Comparison of ENCODE assay signal across 18 cellular contexts in genomic region chr20:56710577-56711465, GRCh38.
DNase-seq lines count a peak whose midpoint lies in the region; ATAC-seq, FAIRE-seq and TF ChIP-seq lines count a peak whose summit lies in the region.
"Had no signal": no experiment of that assay in that cellular context is flagged by ENCODE, and none has a peak within 500 bp of the region (broad histone marks: within the 10 kb centered on the region; RNA-seq: fewer than 3 reads in every experiment).

No MANE protein-coding gene starts in this region.

- H2AFZ ChIP-seq in neural progenitor cell (replicated peaks) = no peak overlapping the region

- H3F3A ChIP-seq in neural progenitor cell (ENCODE audit: low read depth) = peaks cover 6% of the 10 kb centered on the region

- no peaks in the 10 kb centered on the region for H3K79me2 ChIP-seq in neural progenitor cell (ENCODE audit: low read depth)

- H3K27ac ChIP-seq in Panc1 (ENCODE audit: low read length) (no peak overlapping the region), epithelial cell of prostate (peak overlapping the region; percentile 12), neural progenitor cell (no peak overlapping the region), endodermal cell (ENCODE audit: low read depth, low read length) (no peak overlapping the region)
- H3K27ac ChIP-seq: transverse colon had no signal

- H3K36me3 ChIP-seq in Panc1 (ENCODE audit: control insufficient read depth, insufficient read depth, low read length) (no peaks in the 10 kb centered on the region), neural progenitor cell (no peaks in the 10 kb centered on the region), endodermal cell (ENCODE audit: control insufficient read depth, insufficient read depth, low read length) (no peaks in the 10 kb centered on the region)
- H3K36me3 ChIP-seq: transverse colon had no signal

- H3K27me3 Mint-ChIP-seq in neural progenitor cell (ENCODE audit: insufficient read depth, low read depth) (peaks cover 12% of the 10 kb centered on the region), endodermal cell (ENCODE audit: insufficient read depth) (peaks cover 28% of the 10 kb centered on the region)

- BruUV-seq in Panc1 (replicated peaks; lab: Mats Ljungman, UMichigan) = no TSS peak

- POLR2A ChIA-PET in Panc1 (lab: Charles Lee) = no interaction called here

- DNase-seq in H54 (ENCODE audit: insufficient read length, low spot score) (peak; percentile 31), Panc1 (ENCODE audit: low read depth, low spot score) (peak; percentile 4), epithelial cell of prostate (ENCODE audit: low read depth, low spot score) (peak; percentile 45), neural progenitor cell (ENCODE audit: low spot score) (no peak), NCI-H128 (lab: John Stamatoyannopoulos, UW; ENCODE audit: unreplicated experiment) (no peak), endodermal cell (no peak), SK-N-DZ (ENCODE audit: low spot score) (no peak)
- DNase-seq: activated naive CD4-positive, alpha-beta T cell treated with anti-CD3 and anti-CD28 coated beads, Interleukin-2, amount 50 U/mL, for 16 hours; C1 segment of cervical spinal cord; DMS79 treated with DMSO at 0.1 percent for 48 hours; hypothalamus; left ventricle myocardium superior; naive thymus-derived CD8-positive, alpha-beta T cell; stimulated activated CD4-positive, alpha-beta T cell treated with anti-CD3 and anti-CD28 coated beads, Interleukin-1b, Interleukin-23, amount 100 ng/mL, for 48 hours; stimulated activated CD8-positive, alpha-beta memory T cell treated with anti-CD3 and anti-CD28 coated beads, Interleukin-4, amount 100 ng/mL, for 48 hours; transverse colon had no signal

- 73 to 82% methylated on average over 4 to 8 of the region's 8 CpGs for WGBS in endodermal cell (ENCODE audit: insufficient coverage in 1 of 2, insufficient read length in 1 of 2), 2 experiments

- H3K36me3 Mint-ChIP-seq in neural progenitor cell (no peaks in the 10 kb centered on the region), endodermal cell (ENCODE audit: low read depth) (no peaks in the 10 kb centered on the region)
- H3K36me3 Mint-ChIP-seq: naive thymus-derived CD8-positive, alpha-beta T cell had no signal

- H3K4me1 ChIP-seq in Panc1 (ENCODE audit: control insufficient read depth, insufficient read depth, low read length) (no peaks in the 10 kb centered on the region), neural progenitor cell (peaks cover 18% of the 10 kb centered on the region), endodermal cell (ENCODE audit: control insufficient read depth, insufficient read depth, low read length) (no peaks in the 10 kb centered on the region)
- H3K4me1 ChIP-seq: transverse colon had no signal

- H4K20me1 ChIP-seq in neural progenitor cell (ENCODE audit: low read depth) = no peaks in the 10 kb centered on the region

- H3K9me3 ChIP-seq in Panc1 (ENCODE audit: control insufficient read depth, insufficient read depth, low read depth, low read length) = no peaks in the 10 kb centered on the region
- no peaks in the 10 kb centered on the region for H3K9me3 ChIP-seq in neural progenitor cell (ENCODE audit: low read depth)
- H3K9me3 ChIP-seq in endodermal cell (ENCODE audit: control insufficient read depth, low read length) = no peaks in the 10 kb centered on the region
- H3K9me3 ChIP-seq: transverse colon had no signal

- H3K4me3 ChIP-seq in Panc1 (ENCODE audit: low read depth in 2 of 2, low read length in 2 of 2) = no peak overlapping the region
- H3K4me3 ChIP-seq in neural progenitor cell = no peak overlapping the region
- no peak overlapping the region for H3K4me3 ChIP-seq in endodermal cell (ENCODE audit: low read length)
- H3K4me3 ChIP-seq: transverse colon had no signal

- H3K9me3 Mint-ChIP-seq in neural progenitor cell (peaks cover 6% of the 10 kb centered on the region), endodermal cell (peaks cover 1% of the 10 kb centered on the region)

- CTCF ChIA-PET in Panc1 (lab: Charles Lee) = interaction anchor here (0.5 kb wide), 1 partner anchor 12 kb away, joined by 3 read pairs; no protein-coding TSS in a partner anchor

- H3K27ac Mint-ChIP-seq in neural progenitor cell (peak overlapping the region; percentile 55), endodermal cell (no peak overlapping the region)
- H3K27ac Mint-ChIP-seq: naive thymus-derived CD8-positive, alpha-beta T cell had no signal

- H3K4me2 ChIP-seq in neural progenitor cell = no peak overlapping the region

- ATAC-seq in Panc1 (no peak), HG03175 (IDR thresholded peaks at IDR 0.05; ENCODE audit: unreplicated experiment) (no peak)
- ATAC-seq: left ventricle myocardium superior; naive thymus-derived CD8-positive, alpha-beta T cell had no signal

- intact Hi-C loops in Panc1 (cut with micrococcal nuclease; ENCODE audit: unreplicated experiment) = no loop called here

- TF ChIP-seq POLR2A in H54 (IDR thresholded peaks at IDR 0.05; ENCODE audit: low read depth, low read length) = no peak

- in situ Hi-C loops in Panc1 (cut with HindIII; ENCODE audit: low pct_unique_long_range_greater_than_20kb, low sequenced_read_pairs) = no loop called here

- no peak overlapping the region for H3K4me3 Mint-ChIP-seq in neural progenitor cell
- H3K4me3 Mint-ChIP-seq in endodermal cell = no peak overlapping the region
- H3K4me3 Mint-ChIP-seq: naive thymus-derived CD8-positive, alpha-beta T cell had no signal

- H3K4me1 Mint-ChIP-seq in neural progenitor cell = peaks cover 41% of the 10 kb centered on the region
- peaks cover 13% of the 10 kb centered on the region for H3K4me1 Mint-ChIP-seq in endodermal cell
- H3K4me1 Mint-ChIP-seq: naive thymus-derived CD8-positive, alpha-beta T cell had no signal

- H3K9ac ChIP-seq in neural progenitor cell (no peak overlapping the region), endodermal cell (ENCODE audit: extremely low read depth, low read length, poor library complexity, severe bottlenecking) (no peak overlapping the region)

- H3K27me3 ChIP-seq in Panc1 (ENCODE audit: control insufficient read depth, insufficient read depth, low read length) (no peaks in the 10 kb centered on the region), neural progenitor cell (no peaks in the 10 kb centered on the region), endodermal cell (ENCODE audit: control insufficient read depth, insufficient read depth, low read length, poor library complexity, severe bottlenecking) (no peaks in the 10 kb centered on the region)
- H3K27me3 ChIP-seq: transverse colon had no signal

- FAIRE-seq in H54 (lab: Jason Lieb, UNC) = no peak
- FAIRE-seq: endometrium had no signal

- TF ChIP-seq CTCF in Panc1 (IDR thresholded peaks at IDR 0.05) (no peak), neural progenitor cell (IDR thresholded peaks at IDR 0.05) (no peak), endodermal cell (conservative IDR thresholded peaks at IDR 0.05) (no peak)

Comparison
In these comparisons a context has a peak if more than half of its experiments do, and no peak if none do; other contexts are left out.
1. DNase-seq: peak in H54 (single experiment), Panc1 (single experiment) and epithelial cell of prostate (single experiment); none in neural progenitor cell (single experiment), NCI-H128 (single experiment), endodermal cell (single experiment) and SK-N-DZ (single experiment).